Comparison of ENCODE assay signal across 12 cellular contexts in genomic region chr3:49668861-49669260, GRCh38. TPM values are rescaled to one million over a fixed set of nuclear protein-coding genes. Genes with fewer than 3 reads are reported as not detected.
A peak's percentile ranks its signal among the peaks of the same experiment; 100 is the strongest.
DNase-seq lines count a peak whose midpoint lies in the region; ATAC-seq, FAIRE-seq and TF ChIP-seq lines count a peak whose summit lies in the region.
"Had no signal": no experiment of that assay in that cellular context is flagged by ENCODE, and none has a peak within 500 bp of the region (broad histone marks: within the 10 kb centered on the region; RNA-seq: fewer than 3 reads in every experiment).

No MANE protein-coding gene starts in this region.

- peaks cover 3% of the 10 kb centered on the region for H3K4me1 Mint-ChIP-seq in glutamatergic neuron (ENCODE audit: low read depth, unreplicated experiment)

- no peak for TF ChIP-seq RAD21 in A549 (conservative IDR thresholded peaks at IDR 0.05 in 1 of 2, IDR thresholded peaks at IDR 0.05 in 1 of 2)

- no peaks in the 10 kb centered on the region for H3K36me3 Mint-ChIP-seq in glutamatergic neuron (ENCODE audit: unreplicated experiment)

- no peaks in the 10 kb centered on the region for H3K27me3 ChIP-seq in MG63

- H3K9me3 ChIP-seq in A549, result no peaks in the 10 kb centered on the region
- H3K9me3 ChIP-seq in MG63, result no peaks in the 10 kb centered on the region

- peaks cover 17% of the 10 kb centered on the region for H3K9me3 Mint-ChIP-seq in glutamatergic neuron (ENCODE audit: unreplicated experiment)
- H3K9me3 Mint-ChIP-seq: effector memory CD8-positive, alpha-beta T cell had no signal

- TF ChIP-seq POLR2A in A549 (IDR thresholded peaks at IDR 0.05; ENCODE audit: low read length), result no peak

- WGBS in A549 (ENCODE audit: missing lambda C conversion rate), result 19% methylated on average over 5 of the region's 5 CpGs

- POLR2A ChIA-PET in A549 (lab: Yijun Ruan, JAX), result interaction anchor here (1.5 kb wide), 1 partner anchor 129 kb away, joined by 4 read pairs; no protein-coding TSS in a partner anchor

- no peak overlapping the region for H3K4me3 Mint-ChIP-seq in glutamatergic neuron (ENCODE audit: unreplicated experiment)
- H3K4me3 Mint-ChIP-seq: effector memory CD8-positive, alpha-beta T cell had no signal

- peak overlapping the region in 1 of 2 experiments; percentile 67; a peak in 3 of 6 replicates for H3K27ac ChIP-seq in A549
- H3K27ac ChIP-seq: foreskin keratinocyte, SK-N-MC, WERI-Rb-1 had no signal

- no peak for FAIRE-seq in A549 (lab: Jason Lieb, UNC)

- H3K27me3 Mint-ChIP-seq in glutamatergic neuron (ENCODE audit: unreplicated experiment), result peaks cover 11% of the 10 kb centered on the region

- TF ChIP-seq EP300 in A549 (IDR thresholded peaks at IDR 0.05), result no peak

- H3K4me3 ChIP-seq in A549 (no peak overlapping the region), MG63 (no peak overlapping the region)
- H3K4me3 ChIP-seq: SK-N-MC had no signal

- DNase-seq in A549 (ENCODE audit: low read depth in 1 of 2, low spot score in 1 of 2), result peak; percentile 27 to 28
- peak; percentile 43 for DNase-seq in MG63
- peak; percentile 79 for DNase-seq in glomerular visceral epithelial cell (ENCODE audit: extremely low spot score)
- no peak for DNase-seq in glutamatergic neuron
- no peak for DNase-seq in NCI-H1436 treated with DMSO at 0.1 percent for 48 hours (lab: John Stamatoyannopoulos, UW)
- DNase-seq: activated gamma-delta T cell treated with Interleukin-2 at 50 U/mL for 16 hours; effector memory CD8-positive, alpha-beta T cell; foreskin keratinocyte; WERI-Rb-1 had no signal

- TF ChIP-seq CTCF in A549 (IDR thresholded peaks at IDR 0.05), result no peak
- TF ChIP-seq CTCF in glutamatergic neuron (IDR thresholded peaks at IDR 0.05; ENCODE audit: partially characterized antibody, unreplicated experiment), result no peak

- CTCF ChIA-PET in A549 (lab: Yijun Ruan, JAX), result interaction anchor here (1.0 to 5.4 kb wide), 3 partner anchors 12 to 130 kb away, joined by 4 to 210 read pairs (median 26); partner anchors contain the start of gene BSN

- H3K36me3 ChIP-seq in MG63, result no peaks in the 10 kb centered on the region

- no peak overlapping the region for H3K27ac Mint-ChIP-seq in glutamatergic neuron (ENCODE audit: unreplicated experiment)
- H3K27ac Mint-ChIP-seq: effector memory CD8-positive, alpha-beta T cell had no signal

- no peak for ATAC-seq in A549
- ATAC-seq in HG03521 (IDR thresholded peaks at IDR 0.05; ENCODE audit: unreplicated experiment), result no peak
- ATAC-seq: effector memory CD8-positive, alpha-beta T cell; foreskin keratinocyte had no signal

- H3K4me1 ChIP-seq in A549, result peaks cover 26% of the 10 kb centered on the region

- peak overlapping the region; percentile 70 for H3K4me2 ChIP-seq in A549

TF ChIP-seq in A549, 52 proteins besides CTCF, POLR2A, EP300 and RAD21:
- no peak for TF ChIP-seq FOSL2 (IDR thresholded peaks at IDR 0.05)
- 0 out of 2 replicates have a peak, but pooled peaks have one; percentile 3 for TF ChIP-seq FOSL2 (CRISPR knock-in tag; IDR thresholded peaks at IDR 0.05)
- no peak for TF ChIP-seq CBX8 (IDR thresholded peaks at IDR 0.05)
- no peak for TF ChIP-seq HOXB13 (CRISPR knock-in tag; IDR thresholded peaks at IDR 0.05; ENCODE audit: low read depth)
- no peak for TF ChIP-seq CHD4 (IDR thresholded peaks at IDR 0.05; ENCODE audit: borderline replicate concordance)
- no peak for TF ChIP-seq REST (IDR thresholded peaks at IDR 0.05)
- no peak for TF ChIP-seq FOXS1 (CRISPR knock-in tag; IDR thresholded peaks at IDR 0.05)
- TF ChIP-seq PBX3 (IDR thresholded peaks at IDR 0.05), result no peak
- TF ChIP-seq ATOH8 (CRISPR knock-in tag; IDR thresholded peaks at IDR 0.05; ENCODE audit: low read depth), result no peak
TF ChIP-seq in A549: peak in this region for 1.

RNA-seq across cellular contexts. Expression of gene APEH, which starts 5.3 kb away (rescaled TPM):
- polyA plus RNA-seq in A549 (2011; rRNA removed) (60.8 and 74.9 TPM in 2 replicates), A549 (2017; fragmentation: RNase III; extraction: RNeasy Plus Mini Kit Qiagen cat#74134 plus additional on column Dnase treatment) (57.9 to 66.9 TPM (median 64.9 TPM) in 3 replicates)
- polyA plus RNA-seq in A549 (2012; cell fraction: cytosol; rRNA removed), result 66.5 and 81.7 TPM in 2 replicates
- 122 and 140 TPM in 2 replicates for polyA plus RNA-seq in A549 (2012; cell fraction: nucleus; rRNA removed)
- polyA minus RNA-seq in A549 (2011; rRNA and poly(A)+ RNA removed), result 178 and 189 TPM in 2 replicates
- total RNA-seq in MG63 (2014; rRNA removed; shearing (Covaris generic); ENCODE audit: low replicate concordance), result 53.9 and 87.5 TPM in 2 replicates
- 119 TPM for total RNA-seq in glutamatergic neuron (ENCODE audit: unreplicated experiment)

RNA-seq across cellular contexts. Expression of gene MST1, which starts 20.4 kb away (rescaled TPM):
- polyA plus RNA-seq in A549 (2011; rRNA removed) (3.6 and 5.0 TPM in 2 replicates), A549 (2017; fragmentation: RNase III; extraction: RNeasy Plus Mini Kit Qiagen cat#74134 plus additional on column Dnase treatment) (3.2 to 6.9 TPM (median 4.9 TPM) in 3 replicates)
- polyA plus RNA-seq in A549 (2012; cell fraction: cytosol; rRNA removed), result 1.8 and 2.0 TPM in 2 replicates
- 38.0 and 40.8 TPM in 2 replicates for polyA plus RNA-seq in A549 (2012; cell fraction: nucleus; rRNA removed)
- 2.6 and 2.8 TPM in 2 replicates for polyA minus RNA-seq in A549 (2011; rRNA and poly(A)+ RNA removed)
- 0.33 TPM in 1 of 2 replicates, not detected in the other for total RNA-seq in MG63 (2014; rRNA removed; shearing (Covaris generic); ENCODE audit: low replicate concordance)
- 23.4 TPM for total RNA-seq in glutamatergic neuron (ENCODE audit: unreplicated experiment)

RNA-seq across cellular contexts. Expression of gene RNF123, which starts 20.5 kb away (rescaled TPM):
- polyA plus RNA-seq in A549 (2011; rRNA removed) (14.4 and 21.3 TPM in 2 replicates), A549 (2017; fragmentation: RNase III; extraction: RNeasy Plus Mini Kit Qiagen cat#74134 plus additional on column Dnase treatment) (12.9 to 16.1 TPM (median 16.0 TPM) in 3 replicates)
- 26.4 and 33.3 TPM in 2 replicates for polyA plus RNA-seq in A549 (2012; cell fraction: cytosol; rRNA removed)
- polyA plus RNA-seq in A549 (2012; cell fraction: nucleus; rRNA removed), result 108 and 136 TPM in 2 replicates
- 29.7 and 31.8 TPM in 2 replicates for polyA minus RNA-seq in A549 (2011; rRNA and poly(A)+ RNA removed)
- 8.5 TPM in 2 replicates for total RNA-seq in MG63 (2014; rRNA removed; shearing (Covaris generic); ENCODE audit: low replicate concordance)
- total RNA-seq in glutamatergic neuron (ENCODE audit: unreplicated experiment), result 56.6 TPM

RNA-seq across cellular contexts. Expression of gene AMIGO3, which starts 50.6 kb away (rescaled TPM):
- polyA plus RNA-seq in A549 (2011; rRNA removed) (0.03 TPM in 1 of 2 replicates, not detected in the other), A549 (2017; fragmentation: RNase III; extraction: RNeasy Plus Mini Kit Qiagen cat#74134 plus additional on column Dnase treatment) (0.13 TPM in 1 of 3 replicates, not detected in the others)
- 0.26 and 0.88 TPM in 2 replicates for polyA plus RNA-seq in A549 (2012; cell fraction: cytosol; rRNA removed)
- 7.5 and 14.5 TPM in 2 replicates for polyA plus RNA-seq in A549 (2012; cell fraction: nucleus; rRNA removed)
- polyA minus RNA-seq in A549 (2011; rRNA and poly(A)+ RNA removed), result 0.34 TPM in 1 of 2 replicates, not detected in the other
- total RNA-seq in MG63 (2014; rRNA removed; shearing (Covaris generic); ENCODE audit: low replicate concordance), result 2.1 TPM in 1 of 2 replicates, not detected in the other
- 1.4 TPM for total RNA-seq in glutamatergic neuron (ENCODE audit: unreplicated experiment)
- total RNA-seq: A673, foreskin keratinocyte had no signal

RNA-seq across cellular contexts. Expression of gene GMPPB, which starts 54.9 kb away (rescaled TPM):
- 12.2 and 12.9 TPM in 2 replicates for polyA plus RNA-seq in A549 (2011; rRNA removed)
- polyA plus RNA-seq in A549 (2012; cell fraction: cytosol; rRNA removed), result 23.8 and 27.3 TPM in 2 replicates
- 44.8 and 45.3 TPM in 2 replicates for polyA plus RNA-seq in A549 (2012; cell fraction: nucleus; rRNA removed)
- polyA plus RNA-seq in A549 (2017; fragmentation: RNase III; extraction: RNeasy Plus Mini Kit Qiagen cat#74134 plus additional on column Dnase treatment), result 22.1 to 26.9 TPM (median 24.1 TPM) in 3 replicates
- polyA minus RNA-seq in A549 (2011; rRNA and poly(A)+ RNA removed), result 20.8 and 22.9 TPM in 2 replicates
- 16.8 and 19.4 TPM in 2 replicates for total RNA-seq in MG63 (2014; rRNA removed; shearing (Covaris generic); ENCODE audit: low replicate concordance)
- 21.2 TPM for total RNA-seq in glutamatergic neuron (ENCODE audit: unreplicated experiment)

Comparison
In these comparisons a context has a peak if more than half of its experiments do, and no peak if none do; other contexts are left out.
1. DNase-seq: peak in A549 (2 of 2), MG63 (single experiment) and glomerular visceral epithelial cell (single experiment); none in glutamatergic neuron (single experiment) and NCI-H1436 treated with DMSO at 0.1 percent for 48 hours (single experiment).
2. RNA of gene MST1, which starts 20.4 kb away (total RNA-seq): 23.4 TPM in glutamatergic neuron (single experiment); 0.33 TPM in MG63; every median in the first group is over 10 times any median in the second.